16 cellular contexts compared by ENCODE assay signal in the genomic region with DNA sequence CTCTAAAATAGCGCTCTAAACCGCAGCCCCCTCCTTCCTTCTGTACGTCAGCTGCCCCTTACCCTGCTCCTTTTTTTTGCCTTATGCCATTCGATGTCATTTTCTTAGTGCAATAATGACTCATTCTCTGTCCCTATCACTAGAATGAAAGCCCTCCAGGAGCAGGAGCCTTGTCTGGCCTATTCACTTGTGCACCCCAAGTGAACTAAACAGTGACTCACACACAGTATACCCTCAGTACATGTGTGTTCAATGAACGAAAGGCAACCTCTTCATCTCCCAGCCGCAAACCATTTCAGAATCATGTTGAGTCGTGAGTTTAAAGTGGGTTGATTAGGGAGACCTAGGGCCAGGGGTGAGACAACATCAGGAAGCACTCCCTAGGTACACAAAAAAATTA. TPM values are rescaled to one million over a fixed set of nuclear protein-coding genes. Genes with fewer than 3 reads are reported as not detected.
A peak's percentile ranks its signal among the peaks of the same experiment; 100 is the strongest.
DNase-seq lines count a peak whose midpoint lies in the region; ATAC-seq, FAIRE-seq and TF ChIP-seq lines count a peak whose summit lies in the region.
"Had no signal": no experiment of that assay in that cellular context is flagged by ENCODE, and none has a peak within 500 bp of the region (broad histone marks: within the 10 kb centered on the region; RNA-seq: fewer than 3 reads in every experiment).

No MANE protein-coding gene starts in this region.

- H3K18ac ChIP-seq in H1 (ENCODE audit: extremely low read depth, low read length): no peak overlapping the region

- H3K9me3 ChIP-seq in H1 (ENCODE audit: insufficient read depth in 2 of 2, low read depth in 1 of 2, low read length in 1 of 2): no peaks in the 10 kb centered on the region
- H3K9me3 ChIP-seq in thyroid gland: no peaks in the 10 kb centered on the region
- no peaks in the 10 kb centered on the region for H3K9me3 ChIP-seq in gastrocnemius medialis
- H3K9me3 ChIP-seq: adrenal gland had no signal

- no peak overlapping the region; a peak in 1 of 7 replicates for H3K9ac ChIP-seq in H1 (replicated peaks in 1 of 4; ENCODE audit: extremely low read depth in 1 of 4, low read depth in 3 of 4, low read length in 3 of 4)

- no peak overlapping the region for H3K23ac ChIP-seq in H1 (ENCODE audit: insufficient read length)

- H3K4me2 ChIP-seq in H1 (ENCODE audit: insufficient read depth in 1 of 2, low read depth in 2 of 2, low read length in 2 of 2): 0 out of 4 replicates have a peak overlapping the region, but pooled peaks have one; percentile 9 to 20

- FAIRE-seq in H1 (lab: Jason Lieb, UNC): no peak

- no peak overlapping the region for H3K27ac ChIP-seq in H1 (ENCODE audit: low read depth, low read length)
- no peak overlapping the region for H3K27ac ChIP-seq in thyroid gland
- no peak overlapping the region for H3K27ac ChIP-seq in gastrocnemius medialis
- H3K27ac ChIP-seq: adrenal gland, C4-2B had no signal

- WGBS in H1 (ENCODE audit: extremely low coverage in 1 of 2, insufficient coverage in 1 of 2, insufficient read length in 1 of 2, insufficient replicate concordance in 2 of 2, low coverage in 1 of 2, low lambda C conversion rate in 2 of 2, missing lambda C conversion rate in 1 of 2), 2 experiments: 83% methylated on average over 7 of the region's 7 CpGs; no CpG with 5 or more reads in 1 of the 2 experiments
- 83 to 84% methylated on average over 7 of the region's 7 CpGs for WGBS in thyroid gland, 2 donors

- H3K14ac ChIP-seq in H1 (ENCODE audit: insufficient read length): no peak overlapping the region

- H2BK120ac ChIP-seq in H1 (replicated peaks; ENCODE audit: low read depth, low read length): no peak overlapping the region

- TF ChIP-seq RAD21 in H1 (IDR thresholded peaks at IDR 0.05 in 1 of 2, conservative IDR thresholded peaks at IDR 0.05 in 1 of 2; ENCODE audit: low read depth in 2 of 2, low read length in 2 of 2): no peak

- no peak overlapping the region for H2AFZ ChIP-seq in H1 (ENCODE audit: low read length)

- H3K36me3 ChIP-seq in H1 (ENCODE audit: control insufficient read depth in 2 of 4, insufficient read depth in 4 of 4, low read length in 3 of 4): peaks cover 0 to 2% (median 0%) of the 10 kb centered on the region in 4 experiments; a peak in 2 of 8 replicates
- H3K36me3 ChIP-seq in thyroid gland: no peaks in the 10 kb centered on the region
- H3K36me3 ChIP-seq in gastrocnemius medialis: no peaks in the 10 kb centered on the region
- H3K36me3 ChIP-seq: adrenal gland had no signal

- H2BK5ac ChIP-seq in H1 (ENCODE audit: low read depth, low read length): no peak overlapping the region

- intact Hi-C loops in thyroid gland (cut with DNase I) (no loop called here), gastrocnemius medialis (cut with DNase I; ENCODE audit: low total_unique reads) (no loop called here), posterior cingulate gyrus (cut with DNase I) (no loop called here)

- 0 out of 2 replicates have a peak, but pooled peaks cover 2% of the 10 kb centered on the region for H3K23me2 ChIP-seq in H1 (ENCODE audit: low read depth, low read length)

- H2BK15ac ChIP-seq in H1 (ENCODE audit: low read length): no peak overlapping the region

- TF ChIP-seq POLR2A in GM18505 (IDR thresholded peaks at IDR 0.05; ENCODE audit: borderline replicate concordance, extremely low read depth, insufficient read depth, insufficient read length): no peak
- no peak for TF ChIP-seq POLR2A in H1 (IDR thresholded peaks at IDR 0.05; ENCODE audit: control extremely low read depth in 1 of 2, low read depth in 2 of 2, low read length in 2 of 2)
- no peak for TF ChIP-seq POLR2A in thyroid gland (IDR thresholded peaks at IDR 0.05)
- TF ChIP-seq POLR2A in gastrocnemius medialis (IDR thresholded peaks at IDR 0.05): no peak

- in situ Hi-C loops in G401 (cut with HindIII; ENCODE audit: low sequenced_read_pairs) (no loop called here), gastrocnemius medialis (cut with MboI; ENCODE audit: low sequenced_read_pairs in 4 of 4) (no loop called here)

- no peak overlapping the region for H3K56ac ChIP-seq in H1 (replicated peaks; ENCODE audit: insufficient read length, low read depth, low read length)

- CTCF ChIA-PET in H1 (lab: Charles Lee; ENCODE audit: partially characterized antibody): interaction anchor here (1.1 kb wide), 1 partner anchor 22 kb away, joined by 3 read pairs; no protein-coding TSS in a partner anchor

- H3K4me3 ChIP-seq in H1 (ENCODE audit: extremely low read depth in 1 of 4, insufficient read depth in 2 of 4, low read depth in 3 of 4, low read length in 4 of 4) (no peak overlapping the region), thyroid gland (replicated peaks in 1 of 3) (no peak overlapping the region), gastrocnemius medialis (no peak overlapping the region)
- H3K4me3 ChIP-seq: adrenal gland had no signal

- no peaks in the 10 kb centered on the region for H4K20me1 ChIP-seq in H1 (replicated peaks in 1 of 2; ENCODE audit: control insufficient read depth in 1 of 2, insufficient read depth in 2 of 2, low read length in 2 of 2)

- POLR2A ChIA-PET in H1 (lab: Charles Lee; ENCODE audit: partially characterized antibody): no interaction called here

- H3K27me3 ChIP-seq in H1 (replicated peaks in 1 of 4; ENCODE audit: control insufficient read depth in 3 of 4, extremely low read depth in 1 of 4, insufficient read depth in 3 of 4, low read length in 3 of 4) (no peaks in the 10 kb centered on the region; a peak in 2 of 7 replicates), thyroid gland (no peaks in the 10 kb centered on the region), gastrocnemius medialis (no peaks in the 10 kb centered on the region)
- H3K27me3 ChIP-seq: adrenal gland had no signal

- TF ChIP-seq EP300 in H1 (IDR thresholded peaks at IDR 0.05; ENCODE audit: borderline replicate concordance in 1 of 2, low read depth in 2 of 2, low read length in 2 of 2): no peak

- H3K4me1 ChIP-seq in H1 (replicated peaks in 1 of 4; ENCODE audit: control insufficient read depth in 3 of 4, insufficient read depth in 4 of 4, low read length in 3 of 4): peaks cover 7 to 18% (median 11%) of the 10 kb centered on the region in 4 experiments
- H3K4me1 ChIP-seq in thyroid gland: no peaks in the 10 kb centered on the region
- no peaks in the 10 kb centered on the region for H3K4me1 ChIP-seq in gastrocnemius medialis
- H3K4me1 ChIP-seq: adrenal gland had no signal

- no peak overlapping the region for H2BK20ac ChIP-seq in H1 (ENCODE audit: low read length)

- H3K4ac ChIP-seq in H1 (replicated peaks; ENCODE audit: insufficient read length, low read depth, low read length): no peak overlapping the region

- H4K5ac ChIP-seq in H1 (ENCODE audit: insufficient read length, low read depth, low read length): no peak overlapping the region

- TF ChIP-seq CTCF in H1 (IDR thresholded peaks at IDR 0.05; ENCODE audit: control extremely low read depth in 1 of 3, insufficient read depth in 1 of 3, low read depth in 1 of 3, low read length in 3 of 3): no peak
- no peak for TF ChIP-seq CTCF in thyroid gland (IDR thresholded peaks at IDR 0.05)
- no peak for TF ChIP-seq CTCF in gastrocnemius medialis (IDR thresholded peaks at IDR 0.05 in 4 of 5, conservative IDR thresholded peaks at IDR 0.05 in 1 of 5)

- no peak overlapping the region for H2BK12ac ChIP-seq in H1 (ENCODE audit: low read depth, low read length)

- H3K79me1 ChIP-seq in H1 (ENCODE audit: low read depth, low read length): no peaks in the 10 kb centered on the region

- no peak overlapping the region for H4K8ac ChIP-seq in H1 (ENCODE audit: extremely low read depth, insufficient read depth, low read length)

- no peak overlapping the region for H2AK5ac ChIP-seq in H1 (ENCODE audit: low read depth, low read length)

- ATAC-seq in GM18505 (IDR thresholded peaks at IDR 0.05; ENCODE audit: unreplicated experiment) (peak; percentile 77), GM21360 (IDR thresholded peaks at IDR 0.05; ENCODE audit: unreplicated experiment) (peak; percentile 47), HG03342 (IDR thresholded peaks at IDR 0.05; ENCODE audit: unreplicated experiment) (peak; percentile 52), gastrocnemius medialis (no peak)
- ATAC-seq: left cardiac atrium had no signal

- no peaks in the 10 kb centered on the region for H3K79me2 ChIP-seq in H1 (ENCODE audit: control insufficient read depth in 1 of 2, insufficient read depth in 2 of 2, low read length in 2 of 2)

- DNase-seq in H1 (ENCODE audit: low read depth in 1 of 2, low spot score in 2 of 2) (peak in 1 of 2 experiments; percentile 38), thyroid gland (no peak), G401 (ENCODE audit: low spot score) (no peak), gastrocnemius medialis (no peak), posterior cingulate gyrus (no peak)
- DNase-seq: left cardiac atrium, NCI-H2171 had no signal

- H4K91ac ChIP-seq in H1 (replicated peaks; ENCODE audit: insufficient read length, low read length): no peak overlapping the region

TF ChIP-seq in H1, 55 proteins besides CTCF, POLR2A, EP300 and RAD21:
- TF ChIP-seq POU5F1 (IDR thresholded peaks at IDR 0.05; ENCODE audit: low read depth, low read length) (no peak), CREB1 (IDR thresholded peaks at IDR 0.05) (no peak), TBP (IDR thresholded peaks at IDR 0.05; ENCODE audit: low read depth, low read length) (no peak)

RNA-seq across cellular contexts. Expression of a gene that starts 50.7 kb away (rescaled TPM):
- not detected in 2 replicates for total RNA-seq in H1 (2021; fragmentation: NEBNext Ultra II Directional; extraction: Animal tissue kit (Norgen Biotek cat#: 25700))
- not detected in 2 replicates for polyA plus RNA-seq in H1 (2011; rRNA removed)
- not detected for polyA plus RNA-seq in H1 (2011; cell fraction: cytosol; rRNA removed)
- not detected for polyA plus RNA-seq in H1 (2011; cell fraction: nucleus; rRNA removed)
- polyA plus RNA-seq in H1 (2012, experiment 1 of 2): not detected in 4 replicates
- not detected for polyA plus RNA-seq in H1 (2012, experiment 2 of 2)
- not detected for polyA plus RNA-seq in H1 (2013, experiment 1 of 2)
- polyA plus RNA-seq in H1 (2013, experiment 2 of 2): not detected
- polyA minus RNA-seq in H1 (2011; rRNA and poly(A)+ RNA removed): not detected in 2 replicates
- polyA minus RNA-seq in H1 (2011; cell fraction: cytosol; rRNA and poly(A)+ RNA removed): not detected
- polyA minus RNA-seq in H1 (2011; cell fraction: nucleus; rRNA and poly(A)+ RNA removed): not detected
- total RNA-seq in thyroid gland (under 1 TPM in 1 of 4 donors, not detected in 3; 0.94 TPM), gastrocnemius medialis (not detected)
- total RNA-seq in G401 (2014; rRNA removed; shearing (Covaris generic)): not detected in 2 replicates
- total RNA-seq: adrenal gland, epithelial cell of proximal tubule, left cardiac atrium, myocyte, renal cortical epithelial cell, SK-MEL-5 had no signal
- polyA plus RNA-seq: adrenal gland had no signal

Comparison
In these comparisons a context has a peak if more than half of its experiments do, and no peak if none do; other contexts are left out.
1. ATAC-seq: peak in GM18505 (single experiment), GM21360 (single experiment) and HG03342 (single experiment); none in gastrocnemius medialis (0 of 2).